In the genomic region with DNA sequence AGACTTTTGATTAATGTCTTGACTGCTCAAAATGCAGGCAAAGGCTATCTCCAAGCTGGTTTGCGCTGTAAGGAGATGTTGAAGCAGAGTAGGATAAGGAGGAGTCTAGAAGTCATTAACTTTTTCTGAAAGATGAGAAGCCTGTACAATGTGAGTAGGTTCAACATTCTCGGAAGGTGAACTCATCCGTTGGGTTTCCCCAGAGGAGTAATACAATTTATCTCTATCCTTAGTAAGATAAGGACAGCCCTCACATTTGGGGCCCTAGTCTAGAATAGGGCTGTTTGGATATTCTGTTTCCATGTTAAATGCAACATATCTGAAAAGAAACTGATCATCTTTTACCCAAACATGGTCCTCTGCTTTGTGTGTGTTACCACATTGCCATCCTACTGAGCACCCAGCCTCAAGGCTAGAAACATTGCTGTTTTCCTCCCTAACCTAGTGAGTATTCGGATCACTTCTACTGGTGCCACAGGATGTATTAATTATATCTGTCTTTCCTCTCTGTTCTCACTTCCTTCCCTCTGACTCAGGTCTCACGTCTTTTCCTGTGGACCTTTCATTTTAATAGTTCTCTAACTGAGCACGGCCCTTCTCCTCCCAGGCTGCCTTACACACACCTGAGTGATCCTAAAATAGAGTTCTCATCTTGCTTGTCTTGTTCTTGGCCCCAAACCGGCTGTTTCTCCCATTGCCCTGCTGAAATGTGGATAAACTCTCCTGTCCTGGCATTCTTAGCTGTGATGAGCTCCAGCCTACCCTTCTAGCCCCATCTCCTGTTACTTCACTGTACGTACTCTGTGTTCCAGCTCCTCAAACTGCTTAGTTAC, we compare ENCODE assay signal across 9 cellular contexts.
DNase-seq lines count a peak whose midpoint lies in the region; ATAC-seq and TF ChIP-seq lines count a peak whose summit lies in the region.
"Had no signal": no experiment of that assay in that cellular context is flagged by ENCODE, and none has a peak within 500 bp of the region (broad histone marks: within the 10 kb centered on the region; RNA-seq: fewer than 3 reads in every experiment).

No MANE protein-coding gene starts in this region.

- H3K4me1 Mint-ChIP-seq in glutamatergic neuron (ENCODE audit: low read depth, unreplicated experiment) = no peaks in the 10 kb centered on the region

- no peaks in the 10 kb centered on the region for H3K36me3 Mint-ChIP-seq in glutamatergic neuron (ENCODE audit: unreplicated experiment)

- no peaks in the 10 kb centered on the region for H3K9me2 ChIP-seq in Karpas-422 (replicated peaks; ENCODE audit: insufficient read depth, low read length)

- H3K9ac ChIP-seq in Karpas-422 (ENCODE audit: low read length) (no peak overlapping the region), skeletal muscle tissue (ENCODE audit: low read depth in 1 of 3, low read length in 3 of 3) (no peak overlapping the region)

- no peaks in the 10 kb centered on the region for H4K20me1 ChIP-seq in Karpas-422 (ENCODE audit: insufficient read depth, low read depth, low read length)

- H3K27me3 ChIP-seq in Karpas-422 (ENCODE audit: low read length) = no peaks in the 10 kb centered on the region
- H3K27me3 ChIP-seq in skeletal muscle tissue (ENCODE audit: control insufficient read depth in 3 of 3, insufficient read depth in 3 of 3, low read length in 3 of 3) = no peaks in the 10 kb centered on the region
- H3K27me3 ChIP-seq in BE2C = no peaks in the 10 kb centered on the region

- H3K4me2 ChIP-seq in Karpas-422 (ENCODE audit: low read depth, low read length, poor library complexity, severe bottlenecking) = no peak overlapping the region

- H3K36me3 ChIP-seq in Karpas-422 (ENCODE audit: insufficient read depth, low read length) = peaks cover 11% of the 10 kb centered on the region; the same call in 1 of the 2 replicates
- no peaks in the 10 kb centered on the region for H3K36me3 ChIP-seq in skeletal muscle tissue (ENCODE audit: control insufficient read depth in 3 of 3, insufficient read depth in 3 of 3, low read length in 3 of 3)
- H3K36me3 ChIP-seq in BE2C = peaks cover 6% of the 10 kb centered on the region

- peaks cover 30% of the 10 kb centered on the region for H3K4me1 ChIP-seq in Karpas-422 (ENCODE audit: low read length)
- H3K4me1 ChIP-seq in skeletal muscle tissue (ENCODE audit: control insufficient read depth in 3 of 3, insufficient read depth in 3 of 3, low read length in 3 of 3) = peaks cover 6 to 9% (median 8%) of the 10 kb centered on the region in 3 donors
- H3K4me1 ChIP-seq in BE2C = peaks cover 16% of the 10 kb centered on the region

- H3K9me3 Mint-ChIP-seq in glutamatergic neuron (ENCODE audit: unreplicated experiment) = no peaks in the 10 kb centered on the region

- 0 out of 2 replicates have a peak overlapping the region, but pooled peaks have one; percentile 14 for H2AFZ ChIP-seq in Karpas-422 (ENCODE audit: low read length)

- TF ChIP-seq CTCF in BE2C (IDR thresholded peaks at IDR 0.05; ENCODE audit: low read depth, low read length) (no peak), glutamatergic neuron (IDR thresholded peaks at IDR 0.05; ENCODE audit: partially characterized antibody, unreplicated experiment) (no peak)

- H3K27ac ChIP-seq in Karpas-422 (ENCODE audit: low read length) (no peak overlapping the region), skeletal muscle tissue (ENCODE audit: low read depth, low read length) (peak overlapping the region; percentile 20)
- H3K27ac ChIP-seq: HL-60 had no signal

- peaks cover 29% of the 10 kb centered on the region for H3K79me2 ChIP-seq in Karpas-422 (ENCODE audit: low read length)

- no peak overlapping the region for H3K4me3 Mint-ChIP-seq in glutamatergic neuron (ENCODE audit: unreplicated experiment)

- peak; percentile 15 for DNase-seq in GF-D8 (lab: John Stamatoyannopoulos, UW)
- DNase-seq in Karpas-422 = no peak
- DNase-seq in dermis blood vessel endothelial cell = peak; percentile 70
- no peak for DNase-seq in NCI-H2107 treated with DMSO at 0.1 percent for 48 hours (lab: John Stamatoyannopoulos, UW; ENCODE audit: unreplicated experiment)
- DNase-seq in BE2C = no peak
- no peak for DNase-seq in glutamatergic neuron

- H3K9me3 ChIP-seq in Karpas-422 (ENCODE audit: low read length) (no peaks in the 10 kb centered on the region), skeletal muscle tissue (ENCODE audit: control insufficient read depth in 3 of 3, low read length in 3 of 3) (no peaks in the 10 kb centered on the region), BE2C (no peaks in the 10 kb centered on the region)

- no peak overlapping the region for H3K27ac Mint-ChIP-seq in glutamatergic neuron (ENCODE audit: unreplicated experiment)

- H3K27me3 Mint-ChIP-seq in glutamatergic neuron (ENCODE audit: unreplicated experiment) = no peaks in the 10 kb centered on the region

- H3K4me3 ChIP-seq in Karpas-422 (ENCODE audit: low read length) (no peak overlapping the region), skeletal muscle tissue (ENCODE audit: low read length in 3 of 3) (no peak overlapping the region), BE2C (ENCODE audit: low read depth, low read length) (no peak overlapping the region)

- peak; percentile 79 for ATAC-seq in GM21447 (IDR thresholded peaks at IDR 0.05; ENCODE audit: unreplicated experiment)

Comparison
In these comparisons a context has a peak if more than half of its experiments do, and no peak if none do; other contexts are left out.
1. DNase-seq: peak in GF-D8 (single experiment) and dermis blood vessel endothelial cell (single experiment); none in Karpas-422 (single experiment), NCI-H2107 treated with DMSO at 0.1 percent for 48 hours (single experiment), BE2C (single experiment) and glutamatergic neuron (single experiment).